Comparison of ENCODE assay signal across 20 cellular contexts in the genomic region with DNA sequence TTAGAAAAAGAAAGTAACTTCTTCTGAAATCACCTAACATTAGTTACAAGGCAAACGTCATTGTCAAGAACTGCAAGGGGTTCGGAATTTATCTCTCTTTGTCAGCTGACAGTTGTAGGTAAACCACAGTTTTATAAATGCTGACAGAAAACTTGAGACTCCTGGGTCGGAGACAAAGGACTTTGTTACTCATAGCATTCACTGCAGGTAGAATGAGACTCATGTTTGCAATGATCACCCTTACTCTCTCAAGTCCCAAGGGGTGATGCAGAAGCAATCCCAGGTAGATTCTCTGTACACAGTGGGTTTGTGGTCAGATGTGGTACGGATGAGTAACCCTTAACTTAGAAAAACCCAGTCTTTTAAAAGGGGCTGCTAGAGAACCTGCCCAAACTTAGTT.
DNase-seq lines count a peak whose midpoint lies in the region; ATAC-seq and TF ChIP-seq lines count a peak whose summit lies in the region.
"Had no signal": no experiment of that assay in that cellular context is flagged by ENCODE, and none has a peak within 500 bp of the region (broad histone marks: within the 10 kb centered on the region; RNA-seq: fewer than 3 reads in every experiment).

No MANE protein-coding gene starts in this region.

- H3K4me2 ChIP-seq in OCI-LY3 (ENCODE audit: low read length) = peak overlapping the region; percentile 35
- H3K4me2 ChIP-seq: A549 had no signal

- no peaks in the 10 kb centered on the region for H3K9me3 ChIP-seq in OCI-LY3 (ENCODE audit: insufficient read depth, low read length)
- H3K9me3 ChIP-seq: HAP-1, SJSA1 had no signal

- no peaks in the 10 kb centered on the region for H3K4me1 Mint-ChIP-seq in activated naive CD4-positive, alpha-beta T cell treated with anti-CD3 and anti-CD28 coated beads, Interleukin-2, amount 10 ng/mL, durations not matched to agents 7 days and 5 days

- H3K79me2 ChIP-seq in OCI-LY3 (ENCODE audit: low read length) = no peaks in the 10 kb centered on the region

- DNase-seq in GM12865 (ENCODE audit: low read depth) (peak; percentile 16), GM13976 (ENCODE audit: low spot score) (no peak), C1 segment of cervical spinal cord (lab: John Stamatoyannopoulos, UW) (no peak), cortex of kidney (lab: John Stamatoyannopoulos, UW) (no peak)
- no peak for DNase-seq in activated naive CD4-positive, alpha-beta T cell treated with anti-CD3 and anti-CD28 coated beads, Interleukin-2, amount 10 ng/mL, durations not matched to agents 7 days and 5 days
- DNase-seq: GF-D8, IMR-90, NCI-H1417, NCI-H2029, NCI-H2171 treated with DMSO at 0.1 percent for 48 hours, NCI-H446 treated with DMSO at 0.1 percent for 48 hours, NCI-H774, SW 1271 had no signal

- H3K27ac Mint-ChIP-seq in activated naive CD4-positive, alpha-beta T cell treated with anti-CD3 and anti-CD28 coated beads, Interleukin-2, amount 10 ng/mL, durations not matched to agents 7 days and 5 days = no peak overlapping the region

- no peak for TF ChIP-seq CTCF in GM12865 (IDR thresholded peaks at IDR 0.05; ENCODE audit: insufficient read depth, low read depth, low read length, missing control alignments)
- no peak for TF ChIP-seq CTCF in OCI-LY3 (IDR thresholded peaks at IDR 0.05; ENCODE audit: low read depth, low read length)
- TF ChIP-seq CTCF in GM13976 (IDR thresholded peaks at IDR 0.05; ENCODE audit: borderline replicate concordance, control extremely low read depth, extremely low read depth, insufficient read depth, missing control alignments) = no peak

- H3K36me3 ChIP-seq in OCI-LY3 (replicated peaks; ENCODE audit: low read depth, low read length) = no peaks in the 10 kb centered on the region
- H3K36me3 ChIP-seq: HAP-1, SJSA1 had no signal

- H2AFZ ChIP-seq in OCI-LY3 (ENCODE audit: low read depth, low read length) = no peak overlapping the region

- H3K27ac ChIP-seq in OCI-LY3 (ENCODE audit: low read length) = no peak overlapping the region
- H3K27ac ChIP-seq: A549, C4-2B, SJSA1 had no signal

- peaks cover 18% of the 10 kb centered on the region for H3K4me1 ChIP-seq in OCI-LY3 (ENCODE audit: low read length)
- H3K4me1 ChIP-seq: A549, HAP-1, SJSA1 had no signal

- no peak overlapping the region for H3K4me3 Mint-ChIP-seq in activated naive CD4-positive, alpha-beta T cell treated with anti-CD3 and anti-CD28 coated beads, Interleukin-2, amount 10 ng/mL, durations not matched to agents 7 days and 5 days

- ATAC-seq in GM21717 (IDR thresholded peaks at IDR 0.05; ENCODE audit: unreplicated experiment) (peak; percentile 77), HG03378 (IDR thresholded peaks at IDR 0.05; ENCODE audit: unreplicated experiment) (peak; percentile 46)
- ATAC-seq: A549 had no signal

- no peak overlapping the region for H3K9ac ChIP-seq in OCI-LY3 (ENCODE audit: low read length)

- H3K9me3 Mint-ChIP-seq in activated naive CD4-positive, alpha-beta T cell treated with anti-CD3 and anti-CD28 coated beads, Interleukin-2, amount 10 ng/mL, durations not matched to agents 7 days and 5 days = peaks cover 3% of the 10 kb centered on the region

- H3K27me3 ChIP-seq in OCI-LY3 (ENCODE audit: low read depth, low read length) = no peaks in the 10 kb centered on the region
- H3K27me3 ChIP-seq: SJSA1 had no signal

- no peaks in the 10 kb centered on the region for H3K27me3 Mint-ChIP-seq in activated naive CD4-positive, alpha-beta T cell treated with anti-CD3 and anti-CD28 coated beads, Interleukin-2, amount 10 ng/mL, durations not matched to agents 7 days and 5 days

- H3K36me3 Mint-ChIP-seq in activated naive CD4-positive, alpha-beta T cell treated with anti-CD3 and anti-CD28 coated beads, Interleukin-2, amount 10 ng/mL, durations not matched to agents 7 days and 5 days = no peaks in the 10 kb centered on the region

- H3K4me3 ChIP-seq in GM12865 (ENCODE audit: low read depth, low read length) (no peak overlapping the region), OCI-LY3 (ENCODE audit: low read length) (no peak overlapping the region)
- H3K4me3 ChIP-seq: A549, HAP-1, SJSA1 had no signal

- CTCF ChIA-PET in activated naive CD4-positive, alpha-beta T cell treated with anti-CD3 and anti-CD28 coated beads, Interleukin-2, amount 10 ng/mL, durations not matched to agents 7 days and 5 days (lab: Charles Lee) = interaction anchor here (0.6 kb wide), 1 partner anchor 318 kb away, joined by 5 read pairs; no protein-coding TSS in a partner anchor

- no peaks in the 10 kb centered on the region for H4K20me1 ChIP-seq in OCI-LY3 (ENCODE audit: insufficient read depth, low read length)

- in situ Hi-C loops in GM13976 (cut with MboI; ENCODE audit: low sequenced_read_pairs, unreplicated experiment) = no loop called here
